In genomic region chr6:111137489-111138093, GRCh38 we compare ENCODE assay signal across 1 cellular context. TPM values are rescaled to one million over a fixed set of nuclear protein-coding genes. Genes with fewer than 3 reads are reported as not detected.
"Had no signal": no experiment of that assay in that cellular context is flagged by ENCODE, and none has a peak within 500 bp of the region (broad histone marks: within the 10 kb centered on the region; RNA-seq: fewer than 3 reads in every experiment).

No MANE protein-coding gene starts in this region.

RNA-seq across cellular contexts. Expression of gene SLC16A10, which starts 50.3 kb away (rescaled TPM):
- total RNA-seq: IMR-90 had no signal
- polyA plus RNA-seq: IMR-90 had no signal
